ENCODE assay signal across 23 cellular contexts in the genomic region with DNA sequence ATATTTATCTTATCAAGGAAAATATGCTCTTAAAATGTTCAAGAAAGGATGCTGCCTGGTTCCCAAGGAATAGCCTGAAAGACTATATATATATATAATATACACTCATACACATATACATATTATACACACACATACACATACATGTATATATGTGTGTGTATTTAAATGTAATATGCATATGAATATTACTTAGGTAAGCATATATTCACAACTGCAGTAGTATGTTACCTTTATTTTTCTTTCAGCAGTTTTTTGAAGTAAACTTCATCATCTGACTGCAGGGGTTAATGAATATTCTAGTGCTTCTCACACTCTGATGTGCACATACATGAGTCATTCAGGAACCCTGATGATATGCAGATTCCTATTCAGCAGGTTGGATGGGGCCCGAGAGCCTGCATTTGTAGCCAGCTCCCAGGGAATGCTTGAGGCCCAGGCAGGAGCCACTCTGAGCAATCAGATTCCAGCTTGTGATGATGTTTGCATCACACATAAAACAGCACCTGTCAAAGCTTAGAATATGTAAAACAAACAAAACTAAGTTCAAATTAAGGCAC. TPM values are rescaled to one million over a fixed set of nuclear protein-coding genes. Genes with fewer than 3 reads are reported as not detected.
DNase-seq lines count a peak whose midpoint lies in the region; ATAC-seq and TF ChIP-seq lines count a peak whose summit lies in the region.
"Had no signal": no experiment of that assay in that cellular context is flagged by ENCODE, and none has a peak within 500 bp of the region (broad histone marks: within the 10 kb centered on the region; RNA-seq: fewer than 3 reads in every experiment).

No MANE protein-coding gene starts in this region.

- no peak for TF ChIP-seq CTCF in fibroblast of the aortic adventitia (IDR thresholded peaks at IDR 0.05; ENCODE audit: insufficient read depth, low read length)
- no peak for TF ChIP-seq CTCF in lower lobe of right lung (IDR thresholded peaks at IDR 0.05)

- no peak overlapping the region for H3K23ac ChIP-seq in mesendoderm (ENCODE audit: low read length)

- POLR2A ChIA-PET in naive thymus-derived CD8-positive, alpha-beta T cell (lab: Charles Lee): no interaction called here

- no peaks in the 10 kb centered on the region for H3K27me3 ChIP-seq in H7 (ENCODE audit: control insufficient read depth, insufficient read depth, low read length)
- no peaks in the 10 kb centered on the region for H3K27me3 ChIP-seq in mesendoderm (ENCODE audit: insufficient read depth, low read length, poor library complexity)
- H3K27me3 ChIP-seq in lower lobe of right lung (ENCODE audit: low read depth): no peaks in the 10 kb centered on the region
- H3K27me3 ChIP-seq: colonic mucosa, neutrophil, SJSA1 had no signal

- no peak overlapping the region for H3K18ac ChIP-seq in mesendoderm (ENCODE audit: low read length)

- peaks cover 0 to 12% (median 1%) of the 10 kb centered on the region in 4 donors for H3K4me1 Mint-ChIP-seq in naive thymus-derived CD8-positive, alpha-beta T cell

- H4K8ac ChIP-seq in mesendoderm (ENCODE audit: low read depth, low read length): no peak overlapping the region

- H2BK15ac ChIP-seq in mesendoderm (replicated peaks; ENCODE audit: low read depth): no peak overlapping the region

- H3K4me2 ChIP-seq in mesendoderm (ENCODE audit: low read length): no peak overlapping the region
- H3K4me2 ChIP-seq: PC-9 had no signal

- H3K27ac ChIP-seq in mesendoderm (ENCODE audit: low read depth, low read length) (no peak overlapping the region), lower lobe of right lung (no peak overlapping the region)
- H3K27ac ChIP-seq: colonic mucosa, PC-9, SJSA1 had no signal

- no peak overlapping the region for H2BK5ac ChIP-seq in mesendoderm (ENCODE audit: low read length)

- H3K4me3 ChIP-seq in H7 (ENCODE audit: insufficient read depth, low read depth, low read length) (no peak overlapping the region), fibroblast of the aortic adventitia (ENCODE audit: low read depth, low read length) (no peak overlapping the region), mesendoderm (ENCODE audit: low read length) (no peak overlapping the region), lower lobe of right lung (no peak overlapping the region)
- H3K4me3 ChIP-seq: colonic mucosa, PC-9, SJSA1, thoracic aorta had no signal

- H4K5ac ChIP-seq in mesendoderm (ENCODE audit: low read length): no peak overlapping the region

- H3K4me1 ChIP-seq in mesendoderm (ENCODE audit: control insufficient read depth, low read depth, low read length) (peaks cover 3% of the 10 kb centered on the region), lower lobe of right lung (peaks cover 17% of the 10 kb centered on the region)
- H3K4me1 ChIP-seq: colonic mucosa had no signal

- H2AK5ac ChIP-seq in mesendoderm (ENCODE audit: low read length): no peak overlapping the region

- no peak overlapping the region for H3K9ac ChIP-seq in mesendoderm (ENCODE audit: low read length)

- H2BK120ac ChIP-seq in mesendoderm (ENCODE audit: low read depth, low read length): no peak overlapping the region

- intact Hi-C loops in lower lobe of right lung (cut with DNase I): no loop called here

- no peak overlapping the region for H3K4ac ChIP-seq in mesendoderm (ENCODE audit: low read depth, low read length)

- WGBS in mesendoderm (ENCODE audit: extremely low coverage, insufficient coverage, low lambda C conversion rate): no CpG with 5 or more reads among the region's 1 CpG

- no peaks in the 10 kb centered on the region for H3K79me1 ChIP-seq in mesendoderm (ENCODE audit: low read length)

- no peaks in the 10 kb centered on the region for H3K36me3 Mint-ChIP-seq in naive thymus-derived CD8-positive, alpha-beta T cell
- H3K36me3 Mint-ChIP-seq: activated naive CD8-positive, alpha-beta T cell treated with anti-CD3 and anti-CD28 coated beads for 36 hours had no signal

- H3K9me3 ChIP-seq in lower lobe of right lung: no peaks in the 10 kb centered on the region
- H3K9me3 ChIP-seq: colonic mucosa, neutrophil, SJSA1, thoracic aorta had no signal

- H3K9me3 Mint-ChIP-seq in naive thymus-derived CD8-positive, alpha-beta T cell: no peaks in the 10 kb centered on the region
- H3K9me3 Mint-ChIP-seq: activated CD4-positive, alpha-beta T cell treated with anti-CD3 and anti-CD28 coated beads, Interleukin-2, amount 10 ng/mL, durations not matched to agents 24 days and 14 days; activated naive CD8-positive, alpha-beta T cell treated with anti-CD3 and anti-CD28 coated beads for 36 hours; HFFc6; T-helper 1 cell treated with Interleukin-12 subunit alpha and Interleukin-12 subunit beta and Interleukin-4 antibody, amounts not matched to agents 30 μg/mL and 1 μg/mL, for 36 hours had no signal

- no peaks in the 10 kb centered on the region for H3K79me2 ChIP-seq in mesendoderm (ENCODE audit: control insufficient read depth, insufficient read depth, low read length)

- peaks cover 0 to 1% (median 0%) of the 10 kb centered on the region in 5 donors for H3K27me3 Mint-ChIP-seq in naive thymus-derived CD8-positive, alpha-beta T cell
- H3K27me3 Mint-ChIP-seq: activated naive CD8-positive, alpha-beta T cell treated with anti-CD3 and anti-CD28 coated beads for 36 hours had no signal

- no peak overlapping the region for H3K27ac Mint-ChIP-seq in naive thymus-derived CD8-positive, alpha-beta T cell
- H3K27ac Mint-ChIP-seq: activated CD4-positive, alpha-beta T cell treated with anti-CD3 and anti-CD28 coated beads, Interleukin-2, amount 10 ng/mL, durations not matched to agents 24 days and 14 days; activated naive CD8-positive, alpha-beta T cell treated with anti-CD3 and anti-CD28 coated beads for 36 hours; HFFc6; T-helper 1 cell treated with Interleukin-12 subunit alpha and Interleukin-12 subunit beta and Interleukin-4 antibody, amounts not matched to agents 30 μg/mL and 1 μg/mL, for 36 hours had no signal

- ATAC-seq in lower lobe of right lung: no peak
- no peak for ATAC-seq in naive thymus-derived CD8-positive, alpha-beta T cell

- DNase-seq in H7: peak; percentile 68
- DNase-seq in RKO (ENCODE audit: low spot score): peak; percentile 14
- peak; percentile 28 for DNase-seq in fibroblast of the aortic adventitia (ENCODE audit: low read depth)
- DNase-seq in mesendoderm: peak; percentile 86
- no peak for DNase-seq in lower lobe of right lung
- DNase-seq in activated gamma-delta T cell treated with Interleukin-2 at 50 U/mL for 16 hours: no peak
- no peak for DNase-seq in naive thymus-derived CD8-positive, alpha-beta T cell
- DNase-seq: activated CD4-positive, alpha-beta T cell treated with anti-CD3 and anti-CD28 coated beads, Interleukin-2, amount 10 ng/mL, durations not matched to agents 24 days and 14 days; activated naive CD8-positive, alpha-beta T cell treated with anti-CD3 and anti-CD28 coated beads for 36 hours; colonic mucosa; GF-D8; head of caudate nucleus; HFFc6; mammary epithelial cell; NCI-H2081 treated with DMSO at 0.1 percent for 48 hours; NCI-H446; PC-9; stimulated activated CD4-positive, alpha-beta T cell treated with anti-CD3 and anti-CD28 coated beads, Interleukin-4, amount 100 ng/mL, for 1 hour; stimulated activated naive CD4-positive, alpha-beta T cell had no signal

- no peak overlapping the region for H3K56ac ChIP-seq in mesendoderm (ENCODE audit: low read length)

- H3K4me3 Mint-ChIP-seq in naive thymus-derived CD8-positive, alpha-beta T cell: no peak overlapping the region
- H3K4me3 Mint-ChIP-seq: activated CD4-positive, alpha-beta T cell treated with anti-CD3 and anti-CD28 coated beads, Interleukin-2, amount 10 ng/mL, durations not matched to agents 24 days and 14 days; activated naive CD8-positive, alpha-beta T cell treated with anti-CD3 and anti-CD28 coated beads for 36 hours; HFFc6; T-helper 1 cell treated with Interleukin-12 subunit alpha and Interleukin-12 subunit beta and Interleukin-4 antibody, amounts not matched to agents 30 μg/mL and 1 μg/mL, for 36 hours had no signal

- H3K36me3 ChIP-seq in H7 (replicated peaks; ENCODE audit: control insufficient read depth, insufficient read depth, low read length) (no peaks in the 10 kb centered on the region), mesendoderm (ENCODE audit: control insufficient read depth, insufficient read depth, low read length) (no peaks in the 10 kb centered on the region), lower lobe of right lung (no peaks in the 10 kb centered on the region)
- H3K36me3 ChIP-seq: colonic mucosa, neutrophil, SJSA1, thoracic aorta had no signal

RNA-seq across cellular contexts. Expression of a gene that starts 16.1 kb away (rescaled TPM):
- 0.03 and 0.07 TPM in 2 replicates for total RNA-seq in H7 (2014; rRNA removed; shearing (Covaris generic))
- total RNA-seq in fibroblast of the aortic adventitia (ENCODE audit: low replicate concordance) (0.72 and 0.98 TPM in 2 replicates), lower lobe of right lung (0.56 TPM)
- 0.10 TPM for polyA plus RNA-seq in mesendoderm (2013, experiment 1 of 2)
- polyA plus RNA-seq in mesendoderm (2013, experiment 2 of 2): 0.08 TPM
- total RNA-seq in naive thymus-derived CD8-positive, alpha-beta T cell: 1 to 10 TPM in 1 of 2 experiments, under 1 TPM in 1; 0.94 to 1.3 TPM
- polyA plus RNA-seq in naive thymus-derived CD8-positive, alpha-beta T cell: under 1 TPM; 0.02 to 0.37 (median 0.14) TPM

RNA-seq across cellular contexts. Expression of a gene that starts 30.6 kb away (rescaled TPM):
- total RNA-seq in H7 (2014; rRNA removed; shearing (Covaris generic)): 50.5 and 56.1 TPM in 2 replicates
- total RNA-seq in fibroblast of the aortic adventitia (ENCODE audit: low replicate concordance) (25.8 and 29.4 TPM in 2 replicates), lower lobe of right lung (45.1 TPM)
- 34.4 TPM for polyA plus RNA-seq in mesendoderm (2013, experiment 1 of 2)
- polyA plus RNA-seq in mesendoderm (2013, experiment 2 of 2): 35.4 TPM
- 10 to 100 TPM; 42.0 to 42.8 TPM for total RNA-seq in naive thymus-derived CD8-positive, alpha-beta T cell
- polyA plus RNA-seq in naive thymus-derived CD8-positive, alpha-beta T cell: 10 to 100 TPM; 33.1 to 61.0 (median 36.3) TPM

Comparison
In these comparisons a context has a peak if more than half of its experiments do, and no peak if none do; other contexts are left out.
1. DNase-seq: peak in H7 (single experiment), RKO (single experiment), fibroblast of the aortic adventitia (single experiment) and mesendoderm (single experiment); none in lower lobe of right lung (single experiment), activated gamma-delta T cell treated with Interleukin-2 at 50 U/mL for 16 hours (single experiment) and naive thymus-derived CD8-positive, alpha-beta T cell (0 of 10).